In the genomic region with DNA sequence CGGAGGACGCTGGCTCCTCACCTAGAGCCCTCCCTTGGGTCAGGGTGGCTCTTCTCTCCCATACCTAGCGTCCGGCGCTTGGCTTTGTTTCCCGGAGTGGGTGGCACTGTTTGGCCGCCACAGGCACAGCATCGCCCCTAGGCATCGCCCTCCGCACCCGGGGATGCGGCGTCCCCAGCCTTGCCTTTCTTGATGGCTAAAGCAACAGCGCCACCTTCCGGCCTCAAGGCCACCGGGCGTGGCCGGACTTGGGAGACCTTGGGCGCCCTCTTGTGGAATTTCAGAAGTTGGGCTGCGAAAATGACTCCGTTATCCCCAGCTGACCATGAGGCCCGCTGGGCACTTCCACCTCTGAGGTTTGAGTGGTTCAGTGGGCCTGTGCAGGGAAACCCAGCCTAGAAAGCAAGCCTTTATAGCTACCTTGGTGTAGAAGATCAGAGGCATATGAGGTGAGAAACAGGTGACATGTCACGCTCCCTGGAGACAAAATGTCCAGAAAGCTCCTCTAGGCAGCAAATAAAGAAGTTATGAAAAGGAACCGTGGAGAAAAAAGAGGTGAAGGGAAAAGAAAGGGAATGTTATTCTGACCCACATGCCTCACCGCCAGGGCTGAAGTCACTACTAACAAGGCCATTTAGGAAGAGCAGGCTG, we compare ENCODE assay signal across 1 cellular context.
A peak's percentile ranks its signal among the peaks of the same experiment; 100 is the strongest.
TF ChIP-seq lines count a peak whose summit lies in the region.

No MANE protein-coding gene starts in this region.

TF ChIP-seq in GM12878, 131 proteins besides CTCF, POLR2A, EP300 and RAD21 (continued from another document):
- TF ChIP-seq, protein P1, sequence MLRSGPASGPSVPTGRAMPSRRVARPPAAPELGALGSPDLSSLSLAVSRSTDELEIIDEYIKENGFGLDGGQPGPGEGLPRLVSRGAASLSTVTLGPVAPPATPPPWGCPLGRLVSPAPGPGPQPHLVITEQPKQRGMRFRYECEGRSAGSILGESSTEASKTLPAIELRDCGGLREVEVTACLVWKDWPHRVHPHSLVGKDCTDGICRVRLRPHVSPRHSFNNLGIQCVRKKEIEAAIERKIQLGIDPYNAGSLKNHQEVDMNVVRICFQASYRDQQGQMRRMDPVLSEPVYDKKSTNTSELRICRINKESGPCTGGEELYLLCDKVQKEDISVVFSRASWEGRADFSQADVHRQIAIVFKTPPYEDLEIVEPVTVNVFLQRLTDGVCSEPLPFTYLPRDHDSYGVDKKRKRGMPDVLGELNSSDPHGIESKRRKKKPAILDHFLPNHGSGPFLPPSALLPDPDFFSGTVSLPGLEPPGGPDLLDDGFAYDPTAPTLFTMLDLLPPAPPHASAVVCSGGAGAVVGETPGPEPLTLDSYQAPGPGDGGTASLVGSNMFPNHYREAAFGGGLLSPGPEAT (IDR thresholded peaks at IDR 0.05; ENCODE audit: low read depth), result no peak
- TF ChIP-seq ZBTB11 (CRISPR knock-in tag; IDR thresholded peaks at IDR 0.05), result no peak
- no peak for TF ChIP-seq NR2C1 (IDR thresholded peaks at IDR 0.05)
- no peak for TF ChIP-seq SPI1 (IDR thresholded peaks at IDR 0.05; ENCODE audit: borderline replicate concordance, insufficient read depth, low read depth, low read length)
- TF ChIP-seq, protein P2, sequence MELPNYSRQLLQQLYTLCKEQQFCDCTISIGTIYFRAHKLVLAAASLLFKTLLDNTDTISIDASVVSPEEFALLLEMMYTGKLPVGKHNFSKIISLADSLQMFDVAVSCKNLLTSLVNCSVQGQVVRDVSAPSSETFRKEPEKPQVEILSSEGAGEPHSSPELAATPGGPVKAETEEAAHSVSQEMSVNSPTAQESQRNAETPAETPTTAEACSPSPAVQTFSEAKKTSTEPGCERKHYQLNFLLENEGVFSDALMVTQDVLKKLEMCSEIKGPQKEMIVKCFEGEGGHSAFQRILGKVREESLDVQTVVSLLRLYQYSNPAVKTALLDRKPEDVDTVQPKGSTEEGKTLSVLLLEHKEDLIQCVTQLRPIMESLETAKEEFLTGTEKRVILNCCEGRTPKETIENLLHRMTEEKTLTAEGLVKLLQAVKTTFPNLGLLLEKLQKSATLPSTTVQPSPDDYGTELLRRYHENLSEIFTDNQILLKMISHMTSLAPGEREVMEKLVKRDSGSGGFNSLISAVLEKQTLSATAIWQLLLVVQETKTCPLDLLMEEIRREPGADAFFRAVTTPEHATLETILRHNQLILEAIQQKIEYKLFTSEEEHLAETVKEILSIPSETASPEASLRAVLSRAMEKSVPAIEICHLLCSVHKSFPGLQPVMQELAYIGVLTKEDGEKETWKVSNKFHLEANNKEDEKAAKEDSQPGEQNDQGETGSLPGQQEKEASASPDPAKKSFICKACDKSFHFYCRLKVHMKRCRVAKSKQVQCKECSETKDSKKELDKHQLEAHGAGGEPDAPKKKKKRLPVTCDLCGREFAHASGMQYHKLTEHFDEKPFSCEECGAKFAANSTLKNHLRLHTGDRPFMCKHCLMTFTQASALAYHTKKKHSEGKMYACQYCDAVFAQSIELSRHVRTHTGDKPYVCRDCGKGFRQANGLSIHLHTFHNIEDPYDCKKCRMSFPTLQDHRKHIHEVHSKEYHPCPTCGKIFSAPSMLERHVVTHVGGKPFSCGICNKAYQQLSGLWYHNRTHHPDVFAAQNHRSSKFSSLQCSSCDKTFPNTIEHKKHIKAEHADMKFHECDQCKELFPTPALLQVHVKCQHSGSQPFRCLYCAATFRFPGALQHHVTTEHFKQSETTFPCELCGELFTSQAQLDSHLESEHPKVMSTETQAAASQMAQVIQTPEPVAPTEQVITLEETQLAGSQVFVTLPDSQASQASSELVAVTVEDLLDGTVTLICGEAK (IDR thresholded peaks at IDR 0.05; ENCODE audit: borderline replicate concordance), result no peak
- peak; percentile 89 for TF ChIP-seq SMARCA5 (IDR thresholded peaks at IDR 0.05)
- no peak for TF ChIP-seq PAX8 (IDR thresholded peaks at IDR 0.05)
- TF ChIP-seq TCF3 (IDR thresholded peaks at IDR 0.05; ENCODE audit: borderline replicate concordance, insufficient read depth, low read depth, low read length), result no peak
- TF ChIP-seq GABPA (IDR thresholded peaks at IDR 0.05; ENCODE audit: low read depth), result no peak
- no peak for TF ChIP-seq HDGF (IDR thresholded peaks at IDR 0.05)
- no peak for TF ChIP-seq POLR2AphosphoS5 (IDR thresholded peaks at IDR 0.05; ENCODE audit: low read length)
- no peak for TF ChIP-seq ZNF274 (IDR thresholded peaks at IDR 0.05; ENCODE audit: insufficient read depth, insufficient read length)
- no peak for TF ChIP-seq TARDBP (IDR thresholded peaks at IDR 0.05; ENCODE audit: borderline replicate concordance)
- no peak for TF ChIP-seq BMI1 (IDR thresholded peaks at IDR 0.05; ENCODE audit: borderline replicate concordance)
